33 cellular contexts compared by ENCODE assay signal in genomic region chr5:144703776-144704175, GRCh38.
DNase-seq lines count a peak whose midpoint lies in the region; ATAC-seq, FAIRE-seq and TF ChIP-seq lines count a peak whose summit lies in the region.
"Had no signal": no experiment of that assay in that cellular context is flagged by ENCODE, and none has a peak within 500 bp of the region (broad histone marks: within the 10 kb centered on the region; RNA-seq: fewer than 3 reads in every experiment).

No MANE protein-coding gene starts in this region.

- H3K27me3 ChIP-seq in HepG2 (ENCODE audit: control insufficient read depth in 1 of 2, insufficient read depth in 2 of 2, low read length in 2 of 2), result no peaks in the 10 kb centered on the region
- no peaks in the 10 kb centered on the region for H3K27me3 ChIP-seq in right lobe of liver
- H3K27me3 ChIP-seq in IMR-90 (ENCODE audit: control insufficient read depth, insufficient read depth, low read length), result no peaks in the 10 kb centered on the region
- H3K27me3 ChIP-seq: BE2C; BLaER1; BLaER1 treated with 17β-estradiol and CSF1 and Interleukin-3, amounts not matched to agents 10 nM and 100 nM had no signal

- H2BK120ac ChIP-seq in IMR-90 (ENCODE audit: low read depth, low read length), result no peak overlapping the region

- no peaks in the 10 kb centered on the region for H3K4me1 ChIP-seq in HepG2 (ENCODE audit: insufficient read depth, low read length)
- no peaks in the 10 kb centered on the region for H3K4me1 ChIP-seq in right lobe of liver
- no peaks in the 10 kb centered on the region for H3K4me1 ChIP-seq in A549
- H3K4me1 ChIP-seq in IMR-90 (ENCODE audit: control insufficient read depth, insufficient read depth, low read length), result no peaks in the 10 kb centered on the region; the same call in 1 of the 2 replicates
- H3K4me1 ChIP-seq: BE2C; BLaER1; BLaER1 treated with 17β-estradiol and CSF1 and Interleukin-3, amounts not matched to agents 10 nM and 100 nM; Caco-2 had no signal

- H3K79me2 ChIP-seq in HepG2 (ENCODE audit: insufficient read depth, low read length), result no peaks in the 10 kb centered on the region

- no peak overlapping the region for H2BK5ac ChIP-seq in IMR-90 (ENCODE audit: low read depth, low read length, poor library complexity, severe bottlenecking)

- no peak overlapping the region for H4K91ac ChIP-seq in IMR-90 (ENCODE audit: insufficient read depth, low read depth, low read length)

- H3K4me2 ChIP-seq in HepG2 (ENCODE audit: low read depth, low read length), result no peak overlapping the region
- no peak overlapping the region for H3K4me2 ChIP-seq in A549
- no peak overlapping the region for H3K4me2 ChIP-seq in IMR-90 (ENCODE audit: low read depth, low read length)
- H3K4me2 ChIP-seq: BLaER1; BLaER1 treated with 17β-estradiol and CSF1 and Interleukin-3, amounts not matched to agents 10 nM and 100 nM had no signal

- DNase-seq in HepG2 (ENCODE audit: low spot score) (no peak), right lobe of liver (no peak), A549 (ENCODE audit: low read depth in 1 of 2, low spot score in 1 of 2) (no peak), IMR-90 (no peak), medulla oblongata (ENCODE audit: extremely low spot score) (no peak)
- DNase-seq: 8988T; ACHN; AML-193; BE2C; C1 segment of cervical spinal cord; Caco-2; Calu3; CD4-positive, alpha-beta memory T cell; CD4-positive, alpha-beta T cell; CD4-positive, CD25-positive, alpha-beta regulatory T cell; CD8-positive, alpha-beta memory T cell; CD8-positive, alpha-beta T cell; COR-L47; DMS 273 treated with DMSO at 0.1 percent for 48 hours; DMS153; DMS53; DMS79; DMS79 treated with DMSO at 0.1 percent for 48 hours; DND-41; EL had no signal

- H3K9me1 ChIP-seq in IMR-90 (ENCODE audit: insufficient read depth, low read length), result no peaks in the 10 kb centered on the region

- H3K18ac ChIP-seq in IMR-90 (ENCODE audit: low read depth, low read length), result no peak overlapping the region

- TF ChIP-seq RAD21 in HepG2 (CRISPR knock-in tag; IDR thresholded peaks at IDR 0.05) (no peak), A549 (conservative IDR thresholded peaks at IDR 0.05 in 1 of 2, IDR thresholded peaks at IDR 0.05 in 1 of 2) (no peak), IMR-90 (IDR thresholded peaks at IDR 0.05; ENCODE audit: low read length) (no peak)

- H3K14ac ChIP-seq in IMR-90 (replicated peaks; ENCODE audit: low read depth, low read length), result no peak overlapping the region

- in situ Hi-C loops in HepG2 (cut with HindIII; ENCODE audit: extremely low pct_ligation_motif_present, low pct_unique_long_range_greater_than_20kb) (no loop called here), IMR-90 (cut with MboI; ENCODE audit: low sequenced_read_pairs) (no loop called here)

- H4K20me1 ChIP-seq in HepG2 (ENCODE audit: insufficient read depth, low read length), result no peaks in the 10 kb centered on the region
- no peaks in the 10 kb centered on the region for H4K20me1 ChIP-seq in IMR-90 (ENCODE audit: insufficient read depth, low read length)
- H4K20me1 ChIP-seq: BLaER1; BLaER1 treated with 17β-estradiol and CSF1 and Interleukin-3, amounts not matched to agents 10 nM and 100 nM had no signal

- CTCF ChIA-PET in HepG2 (lab: Yijun Ruan, JAX; ENCODE audit: low intra/inter-chr PET ratio, low total read pairs) (no interaction called here), A549 (lab: Yijun Ruan, JAX) (no interaction called here), IMR-90 (lab: Yijun Ruan, JAX) (no interaction called here)

- H4K8ac ChIP-seq in IMR-90 (ENCODE audit: low read depth in 2 of 2, low read length in 2 of 2), result no peak overlapping the region

- H2AFZ ChIP-seq in HepG2 (ENCODE audit: low read length) (no peak overlapping the region), IMR-90 (replicated peaks; ENCODE audit: low read length, poor library complexity) (no peak overlapping the region)

- BruUV-seq in HepG2 (replicated peaks; lab: Mats Ljungman, UMichigan) (no TSS peak), IMR-90 (replicated peaks; lab: Mats Ljungman, UMichigan) (no TSS peak)

- H2BK15ac ChIP-seq in IMR-90 (ENCODE audit: low read depth, low read length), result no peak overlapping the region

- H3K56ac ChIP-seq in IMR-90 (ENCODE audit: extremely low read depth, insufficient read depth, low read length), result no peak overlapping the region

- no peak overlapping the region for H2AK5ac ChIP-seq in IMR-90 (ENCODE audit: low read depth, low read length)

- no peak for TF ChIP-seq EP300 in HepG2 (IDR thresholded peaks at IDR 0.05; ENCODE audit: low read depth in 2 of 2, low read length in 2 of 2)
- TF ChIP-seq EP300 in HepG2 (CRISPR knock-in tag; IDR thresholded peaks at IDR 0.05; ENCODE audit: borderline replicate concordance), result no peak
- TF ChIP-seq EP300 in A549 (IDR thresholded peaks at IDR 0.05), result no peak

- POLR2A ChIA-PET in HepG2 (lab: Yijun Ruan, JAX), result no interaction called here
- POLR2A ChIA-PET in A549 (lab: Yijun Ruan, JAX), result no interaction called here
- POLR2A ChIA-PET in IMR-90 (lab: Charles Lee; ENCODE audit: unreplicated experiment), result no interaction called here

- ATAC-seq in HepG2, result no peak
- no peak for ATAC-seq in right lobe of liver
- no peak for ATAC-seq in A549
- no peak for ATAC-seq in IMR-90 (ENCODE audit: low read depth)
- no peak for ATAC-seq in GM19452 (IDR thresholded peaks at IDR 0.05; ENCODE audit: unreplicated experiment)
- ATAC-seq in GM18502 (IDR thresholded peaks at IDR 0.05; ENCODE audit: poor library complexity, unreplicated experiment), result no peak
- ATAC-seq: CD8-positive, alpha-beta T cell had no signal

- no peak overlapping the region for H3K4ac ChIP-seq in IMR-90 (ENCODE audit: low read depth, low read length)

- no peak overlapping the region for H2BK20ac ChIP-seq in IMR-90 (ENCODE audit: low read depth, low read length)

- H3K4me3 ChIP-seq in HepG2 (replicated peaks in 1 of 3; ENCODE audit: insufficient read depth in 1 of 3, low read depth in 2 of 3, low read length in 3 of 3), result no peak overlapping the region
- H3K4me3 ChIP-seq in right lobe of liver, result no peak overlapping the region
- no peak overlapping the region for H3K4me3 ChIP-seq in A549
- H3K4me3 ChIP-seq in IMR-90 (ENCODE audit: insufficient read depth, low read depth, low read length), result no peak overlapping the region
- H3K4me3 ChIP-seq: BLaER1; BLaER1 treated with 17β-estradiol and CSF1 and Interleukin-3, amounts not matched to agents 10 nM and 100 nM had no signal

- intact Hi-C loops in HepG2 (cut with micrococcal nuclease; ENCODE audit: unreplicated experiment) (no loop called here), right lobe of liver (cut with DNase I) (no loop called here), IMR-90 (cut with micrococcal nuclease) (no loop called here)

- no peak for TF ChIP-seq POLR2A in HepG2 (IDR thresholded peaks at IDR 0.05; ENCODE audit: insufficient read depth in 1 of 2, low read depth in 2 of 2, low read length in 2 of 2)
- TF ChIP-seq POLR2A in right lobe of liver (IDR thresholded peaks at IDR 0.05), result no peak
- no peak for TF ChIP-seq POLR2A in A549 (IDR thresholded peaks at IDR 0.05; ENCODE audit: low read length)
- no peak for TF ChIP-seq POLR2A in IMR-90 (IDR thresholded peaks at IDR 0.05; ENCODE audit: low read depth, low read length)

- H3K9ac ChIP-seq in HepG2 (ENCODE audit: insufficient read depth, low read depth, low read length) (no peak overlapping the region), IMR-90 (ENCODE audit: low read depth, low read length) (no peak overlapping the region)
- H3K9ac ChIP-seq: BLaER1; BLaER1 treated with 17β-estradiol and CSF1 and Interleukin-3, amounts not matched to agents 10 nM and 100 nM had no signal

- dilution Hi-C loops in IMR-90 (cut with HindIII; ENCODE audit: low sequenced_read_pairs, unreplicated experiment), result no loop called here

- no peaks in the 10 kb centered on the region for H3K79me1 ChIP-seq in IMR-90 (ENCODE audit: low read depth in 1 of 2, low read length in 2 of 2)

- no peak overlapping the region for H2AK9ac ChIP-seq in IMR-90 (replicated peaks; ENCODE audit: low read depth, low read length, poor library complexity)

- no peak for TF ChIP-seq CTCF in HepG2 (CRISPR knock-in tag; IDR thresholded peaks at IDR 0.05)
- TF ChIP-seq CTCF in right lobe of liver (IDR thresholded peaks at IDR 0.05), result no peak
- no peak for TF ChIP-seq CTCF in A549 (IDR thresholded peaks at IDR 0.05)
- TF ChIP-seq CTCF in IMR-90 (conservative IDR thresholded peaks at IDR 0.05; ENCODE audit: low read depth, low read length), result no peak

- FAIRE-seq in HepG2 (lab: Jason Lieb, UNC) (no peak), A204.1 (lab: Jason Lieb, UNC) (peak; percentile 3), A549 (lab: Jason Lieb, UNC) (no peak)
- FAIRE-seq: D721Med had no signal

- H3K27ac ChIP-seq in HepG2 (ENCODE audit: extremely low read length, insufficient read depth, low read length) (no peak overlapping the region), right lobe of liver (no peak overlapping the region), A549 (no peak overlapping the region), IMR-90 (ENCODE audit: insufficient read depth, low read length) (no peak overlapping the region)
- H3K27ac ChIP-seq: 22Rv1; BLaER1; BLaER1 treated with 17β-estradiol and CSF1 and Interleukin-3, amounts not matched to agents 10 nM and 100 nM; C4-2B had no signal

- whole genome bisulfite sequencing in HepG2 (ENCODE audit: low lambda C conversion rate), result 2% methylated on average over 1 of the region's 1 CpG
- WGBS in right lobe of liver (ENCODE audit: insufficient coverage, low coverage, low lambda C conversion rate, missing lambda C conversion rate), result 3% methylated on average over 1 of the region's 1 CpG
- WGBS in A549 (ENCODE audit: missing lambda C conversion rate), result 2% methylated on average over 1 of the region's 1 CpG
- WGBS in IMR-90 (ENCODE audit: extremely low coverage in 2 of 2, insufficient read length in 1 of 2), 2 experiments, result no CpG with 5 or more reads among the region's 1 CpG

- H3K9me3 ChIP-seq in HepG2 (ENCODE audit: low read length) (peaks cover 2% of the 10 kb centered on the region; the same call in 1 of the 2 replicates), right lobe of liver (peaks cover 0 to 9% (median 0%) of the 10 kb centered on the region in 4 donors), A549 (no peaks in the 10 kb centered on the region), IMR-90 (ENCODE audit: control insufficient read depth, insufficient read depth, low read length) (no peaks in the 10 kb centered on the region)
- H3K9me3 ChIP-seq: BE2C, Caco-2 had no signal

- H3K23ac ChIP-seq in IMR-90 (ENCODE audit: low read depth, low read length), result no peak overlapping the region

- H4K5ac ChIP-seq in IMR-90 (ENCODE audit: low read depth, low read length), result no peak overlapping the region

- no peaks in the 10 kb centered on the region for H3K36me3 ChIP-seq in HepG2 (replicated peaks in 1 of 2; ENCODE audit: control insufficient read depth in 1 of 2, insufficient read depth in 2 of 2, low read length in 2 of 2)
- no peaks in the 10 kb centered on the region for H3K36me3 ChIP-seq in right lobe of liver
- no peaks in the 10 kb centered on the region for H3K36me3 ChIP-seq in IMR-90 (ENCODE audit: control insufficient read depth, insufficient read depth, low read length)
- H3K36me3 ChIP-seq: BE2C; BLaER1; BLaER1 treated with 17β-estradiol and CSF1 and Interleukin-3, amounts not matched to agents 10 nM and 100 nM had no signal

TF ChIP-seq in A549, 52 proteins besides CTCF, POLR2A, EP300 and RAD21 (continues in another document):
- TF ChIP-seq HOXA7 (CRISPR knock-in tag; IDR thresholded peaks at IDR 0.05) (no peak), MAFK (IDR thresholded peaks at IDR 0.05; ENCODE audit: partially characterized antibody) (peak; percentile 35)

TF ChIP-seq in IMR-90, 13 proteins besides CTCF, POLR2A, EP300 and RAD21 (continues in another document):
- peak; percentile 54; the same call in 1 of the 2 replicates for TF ChIP-seq MAFK (IDR thresholded peaks at IDR 0.05; ENCODE audit: low read depth, low read length)

Comparison
In these comparisons a context has a peak if more than half of its experiments do, and no peak if none do; other contexts are left out.
1. Of the 38 proteins assayed by ChIP-seq in both HepG2 and A549: peak only in HepG2: none; only in A549: none; in both: MAFK; in neither: 37.